Comparison of ENCODE assay signal across 27 cellular contexts in genomic region chr5:9605041-9605440, GRCh38. TPM values are rescaled to one million over a fixed set of nuclear protein-coding genes. Genes with fewer than 3 reads are reported as not detected.
DNase-seq lines count a peak whose midpoint lies in the region; ATAC-seq, FAIRE-seq and TF ChIP-seq lines count a peak whose summit lies in the region.
"Had no signal": no experiment of that assay in that cellular context is flagged by ENCODE, and none has a peak within 500 bp of the region (broad histone marks: within the 10 kb centered on the region; RNA-seq: fewer than 3 reads in every experiment).

No MANE protein-coding gene starts in this region.

- FAIRE-seq in astrocyte (lab: Jason Lieb, UNC), result peak; percentile 5
- FAIRE-seq: A204.1, GM12878, GM12892, GM18507 had no signal

- DNase-seq in ELR (ENCODE audit: low read depth) (peak; percentile 26), HFFc6 (no peak), astrocyte (ENCODE audit: low read depth) (no peak), right lobe of liver (no peak), DMS79 treated with DMSO at 0.1 percent for 48 hours (lab: John Stamatoyannopoulos, UW) (no peak), NCI-H187 (lab: John Stamatoyannopoulos, UW) (no peak)
- DNase-seq: 8988T; BE2C; C1 segment of cervical spinal cord; CD4-positive, alpha-beta memory T cell; CD4-positive, CD25-positive, alpha-beta regulatory T cell; CD8-positive, alpha-beta memory T cell; COR-L47; DMS 273 treated with DMSO at 0.1 percent for 48 hours; DMS153; DMS53; DMS79; GDM1 had no signal

- H3K36me3 ChIP-seq in astrocyte (ENCODE audit: insufficient read depth, low read length), result no peaks in the 10 kb centered on the region
- no peaks in the 10 kb centered on the region for H3K36me3 ChIP-seq in right lobe of liver
- H3K36me3 ChIP-seq: BE2C, BLaER1 had no signal

- peak in 3 of 4 donors; percentile 46 to 84 (median 58) for ATAC-seq in right lobe of liver
- ATAC-seq in HG03439 (IDR thresholded peaks at IDR 0.05; ENCODE audit: unreplicated experiment), result no peak
- ATAC-seq: GM12878 had no signal

- H3K27me3 ChIP-seq in astrocyte (ENCODE audit: insufficient read depth, low read length) (no peaks in the 10 kb centered on the region), right lobe of liver (no peaks in the 10 kb centered on the region)
- H3K27me3 ChIP-seq: BE2C, BLaER1 had no signal

- no peak overlapping the region for H3K9ac ChIP-seq in astrocyte (ENCODE audit: low read length)
- H3K9ac ChIP-seq: BLaER1 had no signal

- intact Hi-C loops in right lobe of liver (cut with DNase I), result no loop called here

- TF ChIP-seq CTCF in HFFc6 (IDR thresholded peaks at IDR 0.05) (no peak), astrocyte (IDR thresholded peaks at IDR 0.05; ENCODE audit: insufficient read depth, low read depth, low read length) (no peak), right lobe of liver (IDR thresholded peaks at IDR 0.05) (no peak)

- H3K27ac Mint-ChIP-seq in HFFc6 (peak overlapping the region; percentile 53), astrocyte (ENCODE audit: unreplicated experiment) (no peak overlapping the region)
- H3K27ac Mint-ChIP-seq: CD14-positive monocyte; CD4-positive, alpha-beta memory T cell; CD4-positive, CD25-positive, alpha-beta regulatory T cell; CD8-positive, alpha-beta memory T cell had no signal

- H3K79me2 ChIP-seq in astrocyte (ENCODE audit: insufficient read depth, low read length), result no peaks in the 10 kb centered on the region

- H3K4me3 Mint-ChIP-seq in HFFc6 (peak overlapping the region; percentile 13; the same call in 1 of the 2 replicates), astrocyte (ENCODE audit: unreplicated experiment) (no peak overlapping the region)
- H3K4me3 Mint-ChIP-seq: CD14-positive monocyte; CD4-positive, alpha-beta memory T cell; CD4-positive, CD25-positive, alpha-beta regulatory T cell; CD8-positive, alpha-beta memory T cell had no signal

- H3K4me1 ChIP-seq in astrocyte (ENCODE audit: insufficient read depth, low read length) (peaks cover 6% of the 10 kb centered on the region), right lobe of liver (peaks cover 0 to 10% (median 0%) of the 10 kb centered on the region in 4 donors)
- H3K4me1 ChIP-seq: BE2C, BLaER1 had no signal

- H3K36me3 Mint-ChIP-seq in HFFc6 (ENCODE audit: low read depth), result no peaks in the 10 kb centered on the region
- H3K36me3 Mint-ChIP-seq in astrocyte (ENCODE audit: low read depth, unreplicated experiment), result no peaks in the 10 kb centered on the region
- H3K36me3 Mint-ChIP-seq: CD14-positive monocyte; CD4-positive, alpha-beta memory T cell; CD4-positive, CD25-positive, alpha-beta regulatory T cell; CD8-positive, alpha-beta memory T cell had no signal

- TF ChIP-seq POLR2A in right lobe of liver (IDR thresholded peaks at IDR 0.05), result no peak

- H4K20me1 ChIP-seq in astrocyte (ENCODE audit: insufficient read depth, low read length), result no peaks in the 10 kb centered on the region
- H4K20me1 ChIP-seq: BLaER1 had no signal

- H3K4me1 Mint-ChIP-seq in HFFc6 (ENCODE audit: low read depth) (peaks cover 25% of the 10 kb centered on the region), astrocyte (ENCODE audit: low read depth, unreplicated experiment) (peaks cover 4% of the 10 kb centered on the region)
- H3K4me1 Mint-ChIP-seq: CD14-positive monocyte; CD4-positive, alpha-beta memory T cell; CD4-positive, CD25-positive, alpha-beta regulatory T cell; CD8-positive, alpha-beta memory T cell had no signal

- H3K27ac ChIP-seq in astrocyte (ENCODE audit: low read depth, low read length) (no peak overlapping the region), right lobe of liver (no peak overlapping the region)
- H3K27ac ChIP-seq: BLaER1 had no signal

- peaks cover 2% of the 10 kb centered on the region; the same call in 1 of the 2 replicates for H3K27me3 Mint-ChIP-seq in HFFc6 (ENCODE audit: insufficient read depth)
- peaks cover 3% of the 10 kb centered on the region for H3K27me3 Mint-ChIP-seq in astrocyte (ENCODE audit: low read depth, unreplicated experiment)
- H3K27me3 Mint-ChIP-seq: CD4-positive, CD25-positive, alpha-beta regulatory T cell; CD8-positive, alpha-beta memory T cell had no signal

- H3K4me3 ChIP-seq in astrocyte (ENCODE audit: insufficient read depth, low read depth, low read length), result no peak overlapping the region
- H3K4me3 ChIP-seq in right lobe of liver, result no peak overlapping the region
- H3K4me3 ChIP-seq: BLaER1, GM12878 had no signal

- 8% methylated on average over 1 of the region's 1 CpG for WGBS in right lobe of liver (ENCODE audit: insufficient coverage, low coverage, low lambda C conversion rate, missing lambda C conversion rate)

- H3K9me3 ChIP-seq in astrocyte (ENCODE audit: insufficient read depth, low read depth, low read length) (no peaks in the 10 kb centered on the region), right lobe of liver (no peaks in the 10 kb centered on the region)
- H3K9me3 ChIP-seq: BE2C, BLaER1 had no signal

- no peaks in the 10 kb centered on the region for H3K9me3 Mint-ChIP-seq in HFFc6
- H3K9me3 Mint-ChIP-seq in astrocyte (ENCODE audit: unreplicated experiment), result no peaks in the 10 kb centered on the region

- H3K4me2 ChIP-seq in astrocyte (ENCODE audit: low read length), result no peak overlapping the region
- H3K4me2 ChIP-seq: BLaER1 had no signal

- no peak overlapping the region for H2AFZ ChIP-seq in astrocyte (ENCODE audit: low read depth, low read length)

RNA-seq across cellular contexts. Expression of gene TAS2R1, which starts 25.1 kb away (rescaled TPM):
- total RNA-seq in HFFc6 (2021; fragmentation: NEBNext Ultra II Directional; extraction: Animal tissue kit (Norgen Biotek cat#: 25700)), result under 1 TPM in 1 of 6 experiments, not detected in 5; 0.41 TPM
- not detected in 2 replicates for total RNA-seq in astrocyte
- total RNA-seq in right lobe of liver, result not detected
- total RNA-seq: A673; CD4-positive, alpha-beta memory T cell; CD4-positive, CD25-positive, alpha-beta regulatory T cell; CD8-positive, alpha-beta memory T cell; G401; GM12878 had no signal

RNA-seq across cellular contexts. Expression of gene SEMA5A, which starts 59.2 kb away (rescaled TPM):
- total RNA-seq in HFFc6 (2021; fragmentation: NEBNext Ultra II Directional; extraction: Animal tissue kit (Norgen Biotek cat#: 25700)), result 10 to 100 TPM; 54.2 to 69.7 (median 59.9) TPM
- total RNA-seq in astrocyte (13.8 and 15.3 TPM in 2 replicates), right lobe of liver (10 to 100 TPM in 1 of 6 experiments, 1 to 10 TPM in 5; 3.1 to 12.6 (median 5.7) TPM)
- total RNA-seq: CD8-positive, alpha-beta memory T cell had no signal
